ENCODE assay signal across 12 cellular contexts in genomic region chr1:81681570-81681969, GRCh38.
DNase-seq lines count a peak whose midpoint lies in the region; ATAC-seq and TF ChIP-seq lines count a peak whose summit lies in the region.
"Had no signal": no experiment of that assay in that cellular context is flagged by ENCODE, and none has a peak within 500 bp of the region (broad histone marks: within the 10 kb centered on the region; RNA-seq: fewer than 3 reads in every experiment).

No MANE protein-coding gene starts in this region.

- CTCF ChIA-PET in PC-3 (lab: Charles Lee) (no interaction called here), A673 (lab: Charles Lee) (no interaction called here)

- no peaks in the 10 kb centered on the region for H3K27me3 Mint-ChIP-seq in stimulated activated naive B cell treated with anti-CD40 and anti-IgM and Interleukin-4, amounts not matched to agents 10 μg/mL and 1 μg/mL and 100 μg/mL, for 72 hours

- H3K4me2 ChIP-seq in PC-3 (ENCODE audit: low read length): peak overlapping the region; percentile 68

- no peaks in the 10 kb centered on the region for H3K36me3 Mint-ChIP-seq in stimulated activated naive B cell treated with anti-CD40 and anti-IgM and Interleukin-4, amounts not matched to agents 10 μg/mL and 1 μg/mL and 100 μg/mL, for 72 hours

- POLR2A ChIA-PET in PC-3 (lab: Charles Lee; ENCODE audit: unreplicated experiment) (interaction anchor here (0.6 kb wide), 1 partner anchor 22 kb away, joined by 3 read pairs; no protein-coding TSS in a partner anchor), A673 (lab: Charles Lee; ENCODE audit: low non-redundant PET) (no interaction called here)

- peak overlapping the region; percentile 44 for H3K27ac Mint-ChIP-seq in stimulated activated naive B cell treated with anti-CD40 and anti-IgM and Interleukin-4, amounts not matched to agents 10 μg/mL and 1 μg/mL and 100 μg/mL, for 72 hours

- no peaks in the 10 kb centered on the region for H3K4me1 Mint-ChIP-seq in stimulated activated naive B cell treated with anti-CD40 and anti-IgM and Interleukin-4, amounts not matched to agents 10 μg/mL and 1 μg/mL and 100 μg/mL, for 72 hours

- no peak overlapping the region; the same call in 1 of the 2 replicates for H3K9ac ChIP-seq in PC-3 (ENCODE audit: low read length)

- no peak overlapping the region for H2AFZ ChIP-seq in PC-3 (ENCODE audit: low read length)

- H3K36me3 ChIP-seq in PC-3 (ENCODE audit: low read depth, low read length) (no peaks in the 10 kb centered on the region), A673 (ENCODE audit: insufficient read depth, low read length, poor library complexity, severe bottlenecking) (no peaks in the 10 kb centered on the region)
- H3K36me3 ChIP-seq: adrenal gland had no signal

- TF ChIP-seq CTCF in PC-3 (conservative IDR thresholded peaks at IDR 0.05; ENCODE audit: low read depth, low read length): no peak
- TF ChIP-seq CTCF in A673 (conservative IDR thresholded peaks at IDR 0.05; ENCODE audit: low read depth, low read length): no peak

- DNase-seq in DMS79 treated with DMSO at 0.1 percent for 48 hours (lab: John Stamatoyannopoulos, UW): peak; percentile 52
- DNase-seq in DMS79 (lab: John Stamatoyannopoulos, UW): no peak
- DNase-seq in PC-3: peak; percentile 87
- peak; percentile 46 for DNase-seq in fibroblast of peridontal ligament (ENCODE audit: extremely low read depth)
- DNase-seq in stimulated activated naive B cell treated with anti-CD40 and anti-IgM and Interleukin-4, amounts not matched to agents 10 μg/mL and 1 μg/mL and 100 μg/mL, for 72 hours: no peak
- no peak for DNase-seq in head of caudate nucleus
- DNase-seq in A673 (ENCODE audit: low spot score): no peak
- DNase-seq: activated CD4-positive, alpha-beta T cell treated with anti-CD3 and anti-CD28 coated beads for 4 hours; stimulated activated CD4-positive, alpha-beta T cell treated with anti-CD3 and anti-CD28 coated beads, Interleukin-2, amount 100 ng/mL, for 48 hours had no signal

- no peak overlapping the region for H3K4me3 Mint-ChIP-seq in stimulated activated naive B cell treated with anti-CD40 and anti-IgM and Interleukin-4, amounts not matched to agents 10 μg/mL and 1 μg/mL and 100 μg/mL, for 72 hours

- H3K4me3 ChIP-seq in PC-3 (ENCODE audit: low read length) (peak overlapping the region; percentile 10; the same call in 1 of the 2 replicates), A673 (ENCODE audit: low read depth, low read length, poor library complexity, severe bottlenecking) (no peak overlapping the region)

- no TSS peak for BruUV-seq in PC-3 (replicated peaks; lab: Mats Ljungman, UMichigan)
- no TSS peak for BruUV-seq in A673 (replicated peaks; lab: Mats Ljungman, UMichigan)

- no peaks in the 10 kb centered on the region for H4K20me1 ChIP-seq in PC-3 (ENCODE audit: low read length)

- peak overlapping the region; percentile 62 for H3K27ac ChIP-seq in PC-3 (ENCODE audit: low read length)
- H3K27ac ChIP-seq in A673 (ENCODE audit: low read depth, low read length, poor library complexity, severe bottlenecking): no peak overlapping the region
- H3K27ac ChIP-seq: 22Rv1, adrenal gland had no signal

- H3K9me2 ChIP-seq in PC-3 (replicated peaks; ENCODE audit: low read length): no peaks in the 10 kb centered on the region

- intact Hi-C loops in PC-3 (cut with micrococcal nuclease): loop anchor here (1.0 to 2.0 kb wide), 2 partner anchors 21 to 36 kb away; no protein-coding TSS in a partner anchor
- intact Hi-C loops in head of caudate nucleus (cut with DNase I): no loop called here
- intact Hi-C loops in A673 (cut with micrococcal nuclease; ENCODE audit: unreplicated experiment): no loop called here

- H3K4me1 ChIP-seq in PC-3 (ENCODE audit: insufficient read depth, low read length): peaks cover 51% of the 10 kb centered on the region
- peaks cover 5% of the 10 kb centered on the region for H3K4me1 ChIP-seq in A673 (ENCODE audit: insufficient read depth, low read length, poor library complexity, severe bottlenecking)

- no peaks in the 10 kb centered on the region for H3K27me3 ChIP-seq in PC-3 (ENCODE audit: low read length)
- H3K27me3 ChIP-seq in A673 (replicated peaks; ENCODE audit: insufficient read depth, low read depth, low read length, poor library complexity): no peaks in the 10 kb centered on the region
- H3K27me3 ChIP-seq: adrenal gland had no signal

- H3K9me3 ChIP-seq in PC-3 (ENCODE audit: low read length) (no peaks in the 10 kb centered on the region), A673 (ENCODE audit: low read depth, low read length, poor library complexity, severe bottlenecking) (no peaks in the 10 kb centered on the region)
- H3K9me3 ChIP-seq: adrenal gland had no signal

- no peaks in the 10 kb centered on the region for H3F3A ChIP-seq in PC-3 (ENCODE audit: low read length, unreplicated experiment)

- H3K79me2 ChIP-seq in PC-3 (ENCODE audit: low read length): no peaks in the 10 kb centered on the region

- peaks cover 7 to 12% of the 10 kb centered on the region in 2 donors for H3K9me3 Mint-ChIP-seq in stimulated activated naive B cell treated with anti-CD40 and anti-IgM and Interleukin-4, amounts not matched to agents 10 μg/mL and 1 μg/mL and 100 μg/mL, for 72 hours

- ATAC-seq in PC-3 (peak; percentile 80), HG02642 (IDR thresholded peaks at IDR 0.05; ENCODE audit: poor library complexity, unreplicated experiment) (no peak)
- no peak for ATAC-seq in stimulated activated naive B cell treated with anti-CD40 and anti-IgM and Interleukin-4, amounts not matched to agents 10 μg/mL and 1 μg/mL and 100 μg/mL, for 72 hours (replicated peaks)

Comparison
In these comparisons a context has a peak if more than half of its experiments do, and no peak if none do; other contexts are left out.
1. DNase-seq: peak in DMS79 treated with DMSO at 0.1 percent for 48 hours (single experiment), PC-3 (single experiment) and fibroblast of peridontal ligament (single experiment); none in DMS79 (single experiment), stimulated activated naive B cell treated with anti-CD40 and anti-IgM and Interleukin-4, amounts not matched to agents 10 μg/mL and 1 μg/mL and 100 μg/mL, for 72 hours (single experiment), head of caudate nucleus (0 of 42) and A673 (single experiment).